In genomic region chrX:13201605-13202219, GRCh38 we compare ENCODE assay signal across 23 cellular contexts.
DNase-seq lines count a peak whose midpoint lies in the region; ATAC-seq and TF ChIP-seq lines count a peak whose summit lies in the region.
"Had no signal": no experiment of that assay in that cellular context is flagged by ENCODE, and none has a peak within 500 bp of the region (broad histone marks: within the 10 kb centered on the region; RNA-seq: fewer than 3 reads in every experiment).

No MANE protein-coding gene starts in this region.

- H3F3A ChIP-seq in neural progenitor cell (ENCODE audit: low read depth), result peaks cover 38% of the 10 kb centered on the region

- no peak overlapping the region for H3K4me3 ChIP-seq in HUES6 (ENCODE audit: low read depth, low read length)
- no peak overlapping the region for H3K4me3 ChIP-seq in endodermal cell (ENCODE audit: low read length)
- no peak overlapping the region for H3K4me3 ChIP-seq in neural progenitor cell
- H3K4me3 ChIP-seq: HAP-1 had no signal

- H3K9me3 Mint-ChIP-seq in endodermal cell (peaks cover 74% of the 10 kb centered on the region), neural progenitor cell (peaks cover 11% of the 10 kb centered on the region), natural killer cell (no peaks in the 10 kb centered on the region)
- H3K9me3 Mint-ChIP-seq: CD8-positive, alpha-beta memory T cell had no signal

- H3K36me3 Mint-ChIP-seq in endodermal cell (ENCODE audit: low read depth) (no peaks in the 10 kb centered on the region), neural progenitor cell (no peaks in the 10 kb centered on the region), natural killer cell (no peaks in the 10 kb centered on the region)
- H3K36me3 Mint-ChIP-seq: CD8-positive, alpha-beta memory T cell; IgD-negative memory B cell had no signal

- 0 out of 2 replicates have a peak, but pooled peaks cover 3% of the 10 kb centered on the region for H3K36me3 ChIP-seq in HUES6 (ENCODE audit: control insufficient read depth, insufficient read depth, low read length)
- H3K36me3 ChIP-seq in endodermal cell (ENCODE audit: control insufficient read depth, insufficient read depth, low read length), result no peaks in the 10 kb centered on the region
- H3K36me3 ChIP-seq in neural progenitor cell, result no peaks in the 10 kb centered on the region
- H3K36me3 ChIP-seq: HAP-1 had no signal

- H3K9ac ChIP-seq in HUES6 (ENCODE audit: low read length) (no peak overlapping the region), endodermal cell (ENCODE audit: extremely low read depth, low read length, poor library complexity, severe bottlenecking) (no peak overlapping the region), neural progenitor cell (no peak overlapping the region)

- peaks cover 5% of the 10 kb centered on the region for H3K9me3 ChIP-seq in HUES6 (ENCODE audit: control insufficient read depth, insufficient read depth, low read depth, low read length)
- no peaks in the 10 kb centered on the region for H3K9me3 ChIP-seq in endodermal cell (ENCODE audit: control insufficient read depth, low read length)
- H3K9me3 ChIP-seq in neural progenitor cell (ENCODE audit: low read depth), result no peaks in the 10 kb centered on the region
- H3K9me3 ChIP-seq: HAP-1 had no signal

- peak overlapping the region; percentile 73 for H2AFZ ChIP-seq in neural progenitor cell (replicated peaks)

- TF ChIP-seq CTCF in endodermal cell (conservative IDR thresholded peaks at IDR 0.05), result no peak
- no peak for TF ChIP-seq CTCF in neural progenitor cell (IDR thresholded peaks at IDR 0.05)
- no peak for TF ChIP-seq CTCF in natural killer cell (IDR thresholded peaks at IDR 0.05)

- peak overlapping the region; percentile 41 for H3K4me2 ChIP-seq in neural progenitor cell

- H3K4me1 ChIP-seq in HUES6 (ENCODE audit: control insufficient read depth, insufficient read depth, low read length) (peaks cover 43% of the 10 kb centered on the region), endodermal cell (ENCODE audit: control insufficient read depth, insufficient read depth, low read length) (no peaks in the 10 kb centered on the region), neural progenitor cell (peaks cover 36% of the 10 kb centered on the region)

- DNase-seq in ELF-1 (ENCODE audit: low read depth, low spot score), result peak; percentile 21
- peak; percentile 72 for DNase-seq in endodermal cell
- DNase-seq in neural progenitor cell (ENCODE audit: low spot score), result peak; percentile 74
- DNase-seq in natural killer cell, result no peak
- DNase-seq in NCI-H446 treated with DMSO at 0.1 percent for 48 hours (lab: John Stamatoyannopoulos, UW), result no peak
- DNase-seq: Calu3; CD8-positive, alpha-beta memory T cell; DMS153; Karpas-422; MV-4-11; NCI-H1105 treated with DMSO at 0.1 percent for 48 hours; NCI-H1930; NCI-H510A; NCI-H774; NK-92 treated with Interleukin-12 subunit alpha and Interleukin-12 subunit beta, amount 100 ng/mL, for 24 hours had no signal

- no peaks in the 10 kb centered on the region for H3K79me2 ChIP-seq in neural progenitor cell (ENCODE audit: low read depth)

- H3K27ac ChIP-seq in HUES6 (ENCODE audit: low read depth, low read length) (peak overlapping the region; percentile 68), endodermal cell (ENCODE audit: low read depth, low read length) (no peak overlapping the region), neural progenitor cell (no peak overlapping the region)
- H3K27ac ChIP-seq: C4-2B had no signal

- intact Hi-C loops in natural killer cell (cut with micrococcal nuclease), result no loop called here

- H3K27me3 ChIP-seq in HUES6 (ENCODE audit: control insufficient read depth, insufficient read depth, low read length), result no peaks in the 10 kb centered on the region
- no peaks in the 10 kb centered on the region for H3K27me3 ChIP-seq in endodermal cell (ENCODE audit: control insufficient read depth, insufficient read depth, low read length, poor library complexity, severe bottlenecking)
- H3K27me3 ChIP-seq in neural progenitor cell, result no peaks in the 10 kb centered on the region

- H3K27me3 Mint-ChIP-seq in endodermal cell (ENCODE audit: insufficient read depth) (no peaks in the 10 kb centered on the region), neural progenitor cell (ENCODE audit: insufficient read depth, low read depth) (peaks cover 5% of the 10 kb centered on the region), natural killer cell (ENCODE audit: low read depth in 2 of 2) (peaks cover 3 to 51% of the 10 kb centered on the region in 2 donors)

- H3K4me3 Mint-ChIP-seq in endodermal cell (no peak overlapping the region), neural progenitor cell (peak overlapping the region; percentile 43), natural killer cell (no peak overlapping the region)
- H3K4me3 Mint-ChIP-seq: CD8-positive, alpha-beta memory T cell; IgD-negative memory B cell had no signal

- no peaks in the 10 kb centered on the region for H4K20me1 ChIP-seq in neural progenitor cell (ENCODE audit: low read depth)

- WGBS in endodermal cell (ENCODE audit: insufficient coverage in 1 of 2, insufficient read length in 1 of 2), 2 experiments, result 85 to 89% methylated on average over 5 to 14 of the region's 14 CpGs

- ATAC-seq in GM18867 (IDR thresholded peaks at IDR 0.05; ENCODE audit: unreplicated experiment) (no peak), natural killer cell (no peak), GM21576 (IDR thresholded peaks at IDR 0.05; ENCODE audit: unreplicated experiment) (no peak)
- ATAC-seq: Panc1, SK-N-SH treated with all-trans-retinoic acid at 6 μM for 48 hours had no signal

- H3K27ac Mint-ChIP-seq in endodermal cell (no peak overlapping the region), neural progenitor cell (no peak overlapping the region), natural killer cell (no peak overlapping the region)
- H3K27ac Mint-ChIP-seq: IgD-negative memory B cell had no signal

- H3K4me1 Mint-ChIP-seq in endodermal cell (peaks cover 12% of the 10 kb centered on the region), neural progenitor cell (peaks cover 18% of the 10 kb centered on the region), natural killer cell (peaks cover 0 to 6% of the 10 kb centered on the region in 2 donors)
- H3K4me1 Mint-ChIP-seq: IgD-negative memory B cell had no signal

Comparison
In these comparisons a context has a peak if more than half of its experiments do, and no peak if none do; other contexts are left out.
1. DNase-seq: peak in ELF-1 (single experiment), endodermal cell (single experiment) and neural progenitor cell (single experiment); none in natural killer cell (single experiment) and NCI-H446 treated with DMSO at 0.1 percent for 48 hours (single experiment).